In genomic region chr1:181919729-181919991, GRCh38 we compare ENCODE assay signal across 13 cellular contexts.
DNase-seq lines count a peak whose midpoint lies in the region; ATAC-seq and TF ChIP-seq lines count a peak whose summit lies in the region.
"Had no signal": no experiment of that assay in that cellular context is flagged by ENCODE, and none has a peak within 500 bp of the region (broad histone marks: within the 10 kb centered on the region; RNA-seq: fewer than 3 reads in every experiment).

No MANE protein-coding gene starts in this region.

- no peak overlapping the region for H3K27ac ChIP-seq in 22Rv1
- H3K27ac ChIP-seq: A549, PC-9, SK-N-MC had no signal

- no peaks in the 10 kb centered on the region for H3K36me3 Mint-ChIP-seq in activated T-cell treated with anti-CD3 and anti-CD28 coated beads, Interleukin-2, amount 50 U/mL, for 24 hours (ENCODE audit: low read depth)
- H3K36me3 Mint-ChIP-seq in natural killer cell treated with Interleukin-12 subunit alpha and Interleukin-12 subunit beta and Interleukin-15 and Interleukin-18, amount 100 ng/mL, for 72 hours: no peaks in the 10 kb centered on the region
- H3K36me3 Mint-ChIP-seq: T-cell had no signal

- DNase-seq in NT2/D1 (ENCODE audit: low read depth, low spot score): no peak
- DNase-seq in iPS-NIHi11 (ENCODE audit: low spot score): peak; percentile 31
- DNase-seq in NCI-H1436 (lab: John Stamatoyannopoulos, UW): no peak
- no peak for DNase-seq in activated T-cell treated with anti-CD3 and anti-CD28 coated beads, Interleukin-2, amount 50 U/mL, for 24 hours
- no peak for DNase-seq in natural killer cell treated with Interleukin-12 subunit alpha and Interleukin-12 subunit beta and Interleukin-15 and Interleukin-18, amount 100 ng/mL, for 72 hours (ENCODE audit: low spot score)
- DNase-seq: NCI-H2227 treated with DMSO at 0.1 percent for 48 hours, PC-9, T-cell had no signal

- H3K36me3 ChIP-seq in NT2/D1 (ENCODE audit: insufficient read depth, insufficient read length, low read length): no peaks in the 10 kb centered on the region

- no peaks in the 10 kb centered on the region for H3K9me3 Mint-ChIP-seq in activated T-cell treated with anti-CD3 and anti-CD28 coated beads, Interleukin-2, amount 50 U/mL, for 24 hours
- peaks cover 5% of the 10 kb centered on the region for H3K9me3 Mint-ChIP-seq in natural killer cell treated with Interleukin-12 subunit alpha and Interleukin-12 subunit beta and Interleukin-15 and Interleukin-18, amount 100 ng/mL, for 72 hours

- 0 out of 2 replicates have a peak, but pooled peaks have one; percentile 13 for TF ChIP-seq CTCF in 22Rv1 (IDR thresholded peaks at IDR 0.05)
- TF ChIP-seq CTCF in GM12873 (IDR thresholded peaks at IDR 0.05; ENCODE audit: insufficient read depth, low read depth, low read length, missing control alignments): peak; percentile 24

- no peaks in the 10 kb centered on the region for H3K4me1 ChIP-seq in NT2/D1 (ENCODE audit: insufficient read depth, insufficient read length)
- H3K4me1 ChIP-seq: A549 had no signal

- H3K27ac Mint-ChIP-seq in activated T-cell treated with anti-CD3 and anti-CD28 coated beads, Interleukin-2, amount 50 U/mL, for 24 hours: no peak overlapping the region
- no peak overlapping the region for H3K27ac Mint-ChIP-seq in natural killer cell treated with Interleukin-12 subunit alpha and Interleukin-12 subunit beta and Interleukin-15 and Interleukin-18, amount 100 ng/mL, for 72 hours
- H3K27ac Mint-ChIP-seq: T-cell had no signal

- H3K9ac ChIP-seq in NT2/D1 (ENCODE audit: insufficient read length, low read depth): peak overlapping the region; percentile 22

- H3K27me3 Mint-ChIP-seq in activated T-cell treated with anti-CD3 and anti-CD28 coated beads, Interleukin-2, amount 50 U/mL, for 24 hours: peaks cover 14% of the 10 kb centered on the region
- peaks cover under 1 to 7% of the 10 kb centered on the region in 2 donors for H3K27me3 Mint-ChIP-seq in natural killer cell treated with Interleukin-12 subunit alpha and Interleukin-12 subunit beta and Interleukin-15 and Interleukin-18, amount 100 ng/mL, for 72 hours

- H3K4me3 Mint-ChIP-seq in activated T-cell treated with anti-CD3 and anti-CD28 coated beads, Interleukin-2, amount 50 U/mL, for 24 hours: no peak overlapping the region
- no peak overlapping the region for H3K4me3 Mint-ChIP-seq in natural killer cell treated with Interleukin-12 subunit alpha and Interleukin-12 subunit beta and Interleukin-15 and Interleukin-18, amount 100 ng/mL, for 72 hours
- H3K4me3 Mint-ChIP-seq: T-cell had no signal

- no peak overlapping the region for H3K4me3 ChIP-seq in NT2/D1 (ENCODE audit: insufficient read length, low read depth)
- H3K4me3 ChIP-seq: A549, PC-9, SK-N-MC had no signal

- H3K27me3 ChIP-seq in NT2/D1 (ENCODE audit: insufficient read depth, insufficient read length): no peaks in the 10 kb centered on the region

- H3K4me1 Mint-ChIP-seq in activated T-cell treated with anti-CD3 and anti-CD28 coated beads, Interleukin-2, amount 50 U/mL, for 24 hours (ENCODE audit: low read depth): no peaks in the 10 kb centered on the region
- H3K4me1 Mint-ChIP-seq in natural killer cell treated with Interleukin-12 subunit alpha and Interleukin-12 subunit beta and Interleukin-15 and Interleukin-18, amount 100 ng/mL, for 72 hours (ENCODE audit: low read depth in 2 of 2): no peaks in the 10 kb centered on the region
- H3K4me1 Mint-ChIP-seq: T-cell had no signal

- ATAC-seq in natural killer cell treated with Interleukin-12 subunit alpha and Interleukin-12 subunit beta and Interleukin-15 and Interleukin-18, amount 100 ng/mL, for 72 hours: no peak
- no peak for ATAC-seq in GM21360 (IDR thresholded peaks at IDR 0.05; ENCODE audit: unreplicated experiment)
- ATAC-seq: A549, T-cell had no signal

- H3K9me3 ChIP-seq in NT2/D1 (ENCODE audit: insufficient read depth, low read length): peaks cover 16% of the 10 kb centered on the region; the same call in 1 of the 2 replicates
- H3K9me3 ChIP-seq: A549 had no signal
